In the genomic region with DNA sequence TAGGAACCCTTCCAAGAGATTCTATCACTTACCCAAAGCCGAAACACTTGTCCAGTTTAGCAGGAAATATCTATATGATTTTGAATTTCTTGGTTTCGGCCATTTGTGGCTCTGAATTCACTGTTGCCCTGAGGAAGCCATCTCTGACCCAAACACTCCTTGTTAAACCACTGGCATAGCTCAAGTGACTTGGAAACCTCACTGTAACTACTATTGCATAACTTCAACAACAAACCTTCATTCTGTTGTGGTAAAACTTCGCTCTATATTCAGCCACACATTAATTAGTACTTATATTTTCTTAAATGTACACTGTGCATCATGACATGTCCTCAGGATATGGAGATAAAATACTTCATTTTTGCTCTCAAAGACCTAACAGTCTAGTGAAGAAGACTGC, we compare ENCODE assay signal across 1 cellular context.
TF ChIP-seq lines count a peak whose summit lies in the region.

No MANE protein-coding gene starts in this region.

TF ChIP-seq in GM12878, 131 proteins besides CTCF, POLR2A, EP300 and RAD21 (continued from another document):
- TF ChIP-seq, protein P1, sequence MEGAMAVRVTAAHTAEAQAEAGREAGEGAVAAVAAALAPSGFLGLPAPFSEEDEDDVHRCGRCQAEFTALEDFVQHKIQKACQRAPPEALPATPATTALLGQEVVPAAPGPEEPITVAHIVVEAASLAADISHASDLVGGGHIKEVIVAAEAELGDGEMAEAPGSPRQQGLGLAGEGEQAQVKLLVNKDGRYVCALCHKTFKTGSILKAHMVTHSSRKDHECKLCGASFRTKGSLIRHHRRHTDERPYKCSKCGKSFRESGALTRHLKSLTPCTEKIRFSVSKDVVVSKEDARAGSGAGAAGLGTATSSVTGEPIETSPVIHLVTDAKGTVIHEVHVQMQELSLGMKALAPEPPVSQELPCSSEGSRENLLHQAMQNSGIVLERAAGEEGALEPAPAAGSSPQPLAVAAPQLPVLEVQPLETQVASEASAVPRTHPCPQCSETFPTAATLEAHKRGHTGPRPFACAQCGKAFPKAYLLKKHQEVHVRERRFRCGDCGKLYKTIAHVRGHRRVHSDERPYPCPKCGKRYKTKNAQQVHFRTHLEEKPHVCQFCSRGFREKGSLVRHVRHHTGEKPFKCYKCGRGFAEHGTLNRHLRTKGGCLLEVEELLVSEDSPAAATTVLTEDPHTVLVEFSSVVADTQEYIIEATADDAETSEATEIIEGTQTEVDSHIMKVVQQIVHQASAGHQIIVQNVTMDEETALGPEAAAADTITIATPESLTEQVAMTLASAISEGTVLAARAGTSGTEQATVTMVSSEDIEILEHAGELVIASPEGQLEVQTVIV (IDR thresholded peaks at IDR 0.05; ENCODE audit: borderline replicate concordance, partially characterized antibody), result no peak
- TF ChIP-seq NFIC (IDR thresholded peaks at IDR 0.05; ENCODE audit: low read depth, low read length), result no peak
- no peak for TF ChIP-seq NR2C1 (IDR thresholded peaks at IDR 0.05)
- TF ChIP-seq, protein P2, sequence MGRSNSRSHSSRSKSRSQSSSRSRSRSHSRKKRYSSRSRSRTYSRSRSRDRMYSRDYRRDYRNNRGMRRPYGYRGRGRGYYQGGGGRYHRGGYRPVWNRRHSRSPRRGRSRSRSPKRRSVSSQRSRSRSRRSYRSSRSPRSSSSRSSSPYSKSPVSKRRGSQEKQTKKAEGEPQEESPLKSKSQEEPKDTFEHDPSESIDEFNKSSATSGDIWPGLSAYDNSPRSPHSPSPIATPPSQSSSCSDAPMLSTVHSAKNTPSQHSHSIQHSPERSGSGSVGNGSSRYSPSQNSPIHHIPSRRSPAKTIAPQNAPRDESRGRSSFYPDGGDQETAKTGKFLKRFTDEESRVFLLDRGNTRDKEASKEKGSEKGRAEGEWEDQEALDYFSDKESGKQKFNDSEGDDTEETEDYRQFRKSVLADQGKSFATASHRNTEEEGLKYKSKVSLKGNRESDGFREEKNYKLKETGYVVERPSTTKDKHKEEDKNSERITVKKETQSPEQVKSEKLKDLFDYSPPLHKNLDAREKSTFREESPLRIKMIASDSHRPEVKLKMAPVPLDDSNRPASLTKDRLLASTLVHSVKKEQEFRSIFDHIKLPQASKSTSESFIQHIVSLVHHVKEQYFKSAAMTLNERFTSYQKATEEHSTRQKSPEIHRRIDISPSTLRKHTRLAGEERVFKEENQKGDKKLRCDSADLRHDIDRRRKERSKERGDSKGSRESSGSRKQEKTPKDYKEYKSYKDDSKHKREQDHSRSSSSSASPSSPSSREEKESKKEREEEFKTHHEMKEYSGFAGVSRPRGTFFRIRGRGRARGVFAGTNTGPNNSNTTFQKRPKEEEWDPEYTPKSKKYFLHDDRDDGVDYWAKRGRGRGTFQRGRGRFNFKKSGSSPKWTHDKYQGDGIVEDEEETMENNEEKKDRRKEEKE (IDR thresholded peaks at IDR 0.05), result no peak
- TF ChIP-seq, protein P3, sequence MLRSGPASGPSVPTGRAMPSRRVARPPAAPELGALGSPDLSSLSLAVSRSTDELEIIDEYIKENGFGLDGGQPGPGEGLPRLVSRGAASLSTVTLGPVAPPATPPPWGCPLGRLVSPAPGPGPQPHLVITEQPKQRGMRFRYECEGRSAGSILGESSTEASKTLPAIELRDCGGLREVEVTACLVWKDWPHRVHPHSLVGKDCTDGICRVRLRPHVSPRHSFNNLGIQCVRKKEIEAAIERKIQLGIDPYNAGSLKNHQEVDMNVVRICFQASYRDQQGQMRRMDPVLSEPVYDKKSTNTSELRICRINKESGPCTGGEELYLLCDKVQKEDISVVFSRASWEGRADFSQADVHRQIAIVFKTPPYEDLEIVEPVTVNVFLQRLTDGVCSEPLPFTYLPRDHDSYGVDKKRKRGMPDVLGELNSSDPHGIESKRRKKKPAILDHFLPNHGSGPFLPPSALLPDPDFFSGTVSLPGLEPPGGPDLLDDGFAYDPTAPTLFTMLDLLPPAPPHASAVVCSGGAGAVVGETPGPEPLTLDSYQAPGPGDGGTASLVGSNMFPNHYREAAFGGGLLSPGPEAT (IDR thresholded peaks at IDR 0.05; ENCODE audit: low read depth), result no peak
- TF ChIP-seq, protein P4, sequence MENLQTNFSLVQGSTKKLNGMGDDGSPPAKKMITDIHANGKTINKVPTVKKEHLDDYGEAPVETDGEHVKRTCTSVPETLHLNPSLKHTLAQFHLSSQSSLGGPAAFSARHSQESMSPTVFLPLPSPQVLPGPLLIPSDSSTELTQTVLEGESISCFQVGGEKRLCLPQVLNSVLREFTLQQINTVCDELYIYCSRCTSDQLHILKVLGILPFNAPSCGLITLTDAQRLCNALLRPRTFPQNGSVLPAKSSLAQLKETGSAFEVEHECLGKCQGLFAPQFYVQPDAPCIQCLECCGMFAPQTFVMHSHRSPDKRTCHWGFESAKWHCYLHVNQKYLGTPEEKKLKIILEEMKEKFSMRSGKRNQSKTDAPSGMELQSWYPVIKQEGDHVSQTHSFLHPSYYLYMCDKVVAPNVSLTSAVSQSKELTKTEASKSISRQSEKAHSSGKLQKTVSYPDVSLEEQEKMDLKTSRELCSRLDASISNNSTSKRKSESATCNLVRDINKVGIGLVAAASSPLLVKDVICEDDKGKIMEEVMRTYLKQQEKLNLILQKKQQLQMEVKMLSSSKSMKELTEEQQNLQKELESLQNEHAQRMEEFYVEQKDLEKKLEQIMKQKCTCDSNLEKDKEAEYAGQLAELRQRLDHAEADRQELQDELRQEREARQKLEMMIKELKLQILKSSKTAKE (IDR thresholded peaks at IDR 0.05; ENCODE audit: low read depth, poor library complexity, severe bottlenecking), result no peak
- TF ChIP-seq TBL1XR1 (IDR thresholded peaks at IDR 0.05; ENCODE audit: low read depth, low read length), result no peak
- TF ChIP-seq POU2F2 (IDR thresholded peaks at IDR 0.05; ENCODE audit: borderline replicate concordance, low read depth, low read length), result no peak
- no peak for TF ChIP-seq NFYA (IDR thresholded peaks at IDR 0.05; ENCODE audit: borderline replicate concordance, low read depth, low read length)
- TF ChIP-seq, protein P5, sequence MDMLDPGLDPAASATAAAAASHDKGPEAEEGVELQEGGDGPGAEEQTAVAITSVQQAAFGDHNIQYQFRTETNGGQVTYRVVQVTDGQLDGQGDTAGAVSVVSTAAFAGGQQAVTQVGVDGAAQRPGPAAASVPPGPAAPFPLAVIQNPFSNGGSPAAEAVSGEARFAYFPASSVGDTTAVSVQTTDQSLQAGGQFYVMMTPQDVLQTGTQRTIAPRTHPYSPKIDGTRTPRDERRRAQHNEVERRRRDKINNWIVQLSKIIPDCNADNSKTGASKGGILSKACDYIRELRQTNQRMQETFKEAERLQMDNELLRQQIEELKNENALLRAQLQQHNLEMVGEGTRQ (IDR thresholded peaks at IDR 0.05; ENCODE audit: borderline replicate concordance, low read depth, low read length), result no peak
- TF ChIP-seq, protein P6, sequence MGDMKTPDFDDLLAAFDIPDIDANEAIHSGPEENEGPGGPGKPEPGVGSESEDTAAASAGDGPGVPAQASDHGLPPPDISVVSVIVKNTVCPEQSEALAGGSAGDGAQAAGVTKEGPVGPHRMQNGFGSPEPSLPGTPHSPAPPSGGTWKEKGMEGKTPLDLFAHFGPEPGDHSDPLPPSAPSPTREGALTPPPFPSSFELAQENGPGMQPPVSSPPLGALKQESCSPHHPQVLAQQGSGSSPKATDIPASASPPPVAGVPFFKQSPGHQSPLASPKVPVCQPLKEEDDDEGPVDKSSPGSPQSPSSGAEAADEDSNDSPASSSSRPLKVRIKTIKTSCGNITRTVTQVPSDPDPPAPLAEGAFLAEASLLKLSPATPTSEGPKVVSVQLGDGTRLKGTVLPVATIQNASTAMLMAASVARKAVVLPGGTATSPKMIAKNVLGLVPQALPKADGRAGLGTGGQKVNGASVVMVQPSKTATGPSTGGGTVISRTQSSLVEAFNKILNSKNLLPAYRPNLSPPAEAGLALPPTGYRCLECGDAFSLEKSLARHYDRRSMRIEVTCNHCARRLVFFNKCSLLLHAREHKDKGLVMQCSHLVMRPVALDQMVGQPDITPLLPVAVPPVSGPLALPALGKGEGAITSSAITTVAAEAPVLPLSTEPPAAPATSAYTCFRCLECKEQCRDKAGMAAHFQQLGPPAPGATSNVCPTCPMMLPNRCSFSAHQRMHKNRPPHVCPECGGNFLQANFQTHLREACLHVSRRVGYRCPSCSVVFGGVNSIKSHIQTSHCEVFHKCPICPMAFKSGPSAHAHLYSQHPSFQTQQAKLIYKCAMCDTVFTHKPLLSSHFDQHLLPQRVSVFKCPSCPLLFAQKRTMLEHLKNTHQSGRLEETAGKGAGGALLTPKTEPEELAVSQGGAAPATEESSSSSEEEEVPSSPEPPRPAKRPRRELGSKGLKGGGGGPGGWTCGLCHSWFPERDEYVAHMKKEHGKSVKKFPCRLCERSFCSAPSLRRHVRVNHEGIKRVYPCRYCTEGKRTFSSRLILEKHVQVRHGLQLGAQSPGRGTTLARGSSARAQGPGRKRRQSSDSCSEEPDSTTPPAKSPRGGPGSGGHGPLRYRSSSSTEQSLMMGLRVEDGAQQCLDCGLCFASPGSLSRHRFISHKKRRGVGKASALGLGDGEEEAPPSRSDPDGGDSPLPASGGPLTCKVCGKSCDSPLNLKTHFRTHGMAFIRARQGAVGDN (IDR thresholded peaks at IDR 0.05), result no peak
- no peak for TF ChIP-seq MXI1 (IDR thresholded peaks at IDR 0.05; ENCODE audit: low read depth, low read length)
